ENCODE assay signal across 21 cellular contexts in genomic region chr1:46802081-46802480, GRCh38. TPM values are rescaled to one million over a fixed set of nuclear protein-coding genes. Genes with fewer than 3 reads are reported as not detected.
DNase-seq lines count a peak whose midpoint lies in the region; ATAC-seq and TF ChIP-seq lines count a peak whose summit lies in the region.
"Had no signal": no experiment of that assay in that cellular context is flagged by ENCODE, and none has a peak within 500 bp of the region (broad histone marks: within the 10 kb centered on the region; RNA-seq: fewer than 3 reads in every experiment).

No MANE protein-coding gene starts in this region.

- no peaks in the 10 kb centered on the region for H3K79me2 ChIP-seq in mammary epithelial cell (ENCODE audit: insufficient read depth, low read length)

- H3K27me3 Mint-ChIP-seq in MCF 10A (ENCODE audit: insufficient read depth, unreplicated experiment) (no peaks in the 10 kb centered on the region), type B pancreatic cell (no peaks in the 10 kb centered on the region)

- dilution Hi-C loops in mammary epithelial cell (cut with HindIII; ENCODE audit: low sequenced_read_pairs) = no loop called here

- H3K9ac ChIP-seq in mammary epithelial cell (ENCODE audit: insufficient read depth, low read length) = no peak overlapping the region
- H3K9ac ChIP-seq: GM23248 had no signal

- in situ Hi-C loops in mammary epithelial cell (cut with MboI; ENCODE audit: low sequenced_read_pairs in 2 of 2) = no loop called here

- intact Hi-C loops in MCF 10A (cut with micrococcal nuclease) = no loop called here
- intact Hi-C loops in mammary epithelial cell (cut with micrococcal nuclease) = no loop called here
- intact Hi-C loops in esophagus muscularis mucosa (cut with DNase I) = no loop called here
- intact Hi-C loops in uterus (cut with DNase I; ENCODE audit: low total_unique reads) = no loop called here

- H3K4me1 ChIP-seq in mammary epithelial cell (ENCODE audit: insufficient read depth, low read length) (peaks cover 8% of the 10 kb centered on the region), esophagus muscularis mucosa (peaks cover 19 to 42% (median 25%) of the 10 kb centered on the region in 4 donors), uterus (peaks cover 0 to 4% of the 10 kb centered on the region in 2 donors)
- H3K4me1 ChIP-seq: Peyer's patch had no signal

- no peak overlapping the region for H2AFZ ChIP-seq in mammary epithelial cell (ENCODE audit: low read depth, low read length)
- H2AFZ ChIP-seq: GM23248 had no signal

- POLR2A ChIA-PET in MCF 10A (lab: Yijun Ruan, JAX) = interaction anchor here (0.6 kb wide), 1 partner anchor 503 kb away, joined by 3 read pairs; no protein-coding TSS in a partner anchor

- no peak for ATAC-seq in HG03378 (IDR thresholded peaks at IDR 0.05; ENCODE audit: unreplicated experiment)

- no peaks in the 10 kb centered on the region for H4K20me1 ChIP-seq in mammary epithelial cell (ENCODE audit: insufficient read depth, low read length)

- 50% methylated on average over 1 of the region's 1 CpG for WGBS in mammary epithelial cell (ENCODE audit: low coverage, missing lambda C conversion rate)
- 94% methylated on average over 1 of the region's 1 CpG for WGBS in esophagus muscularis mucosa

- H3K4me2 ChIP-seq in mammary epithelial cell (ENCODE audit: insufficient read depth, low read depth, low read length) = no peak overlapping the region

- peaks cover 4% of the 10 kb centered on the region for H3K36me3 Mint-ChIP-seq in MCF 10A (ENCODE audit: insufficient read depth, unreplicated experiment)
- H3K36me3 Mint-ChIP-seq in type B pancreatic cell = no peaks in the 10 kb centered on the region

- H3K4me3 Mint-ChIP-seq in MCF 10A (ENCODE audit: unreplicated experiment) (peak overlapping the region; percentile 68), type B pancreatic cell (peak overlapping the region; percentile 75)

- no peaks in the 10 kb centered on the region for H3K9me3 Mint-ChIP-seq in MCF 10A (ENCODE audit: unreplicated experiment)
- H3K9me3 Mint-ChIP-seq in type B pancreatic cell = no peaks in the 10 kb centered on the region

- H3K27me3 ChIP-seq in mammary epithelial cell (ENCODE audit: insufficient read depth, low read length) (no peaks in the 10 kb centered on the region), esophagus muscularis mucosa (peaks cover 0 to 6% (median 0%) of the 10 kb centered on the region in 4 donors), uterus (no peaks in the 10 kb centered on the region)
- H3K27me3 ChIP-seq: Peyer's patch had no signal

- H3K4me1 Mint-ChIP-seq in MCF 10A (ENCODE audit: insufficient read depth, unreplicated experiment) (peaks cover 8% of the 10 kb centered on the region), type B pancreatic cell (ENCODE audit: unreplicated experiment) (no peaks in the 10 kb centered on the region)

- TF ChIP-seq EP300 in esophagus muscularis mucosa (IDR thresholded peaks at IDR 0.05) = no peak

- no peak for TF ChIP-seq POLR2A in esophagus muscularis mucosa (IDR thresholded peaks at IDR 0.05; ENCODE audit: low read depth)
- TF ChIP-seq POLR2A in uterus (IDR thresholded peaks at IDR 0.05) = no peak

- CTCF ChIA-PET in MCF 10A (lab: Yijun Ruan, JAX) (interaction anchor here (0.6 to 1.9 kb wide), 2 partner anchors 31 to 54 kb away, joined by 3 to 8 read pairs; no protein-coding TSS in a partner anchor), mammary epithelial cell (lab: Charles Lee; ENCODE audit: low non-redundant PET) (no interaction called here)

- TF ChIP-seq CTCF in MCF 10A (IDR thresholded peaks at IDR 0.05; ENCODE audit: unreplicated experiment) = no peak
- TF ChIP-seq CTCF in mammary epithelial cell (conservative IDR thresholded peaks at IDR 0.05 in 1 of 2, IDR thresholded peaks at IDR 0.05 in 1 of 2; ENCODE audit: extremely low read depth in 1 of 2, insufficient read depth in 1 of 2, low read depth in 1 of 2, low read length in 2 of 2) = no peak
- no peak for TF ChIP-seq CTCF in esophagus muscularis mucosa (IDR thresholded peaks at IDR 0.05)
- TF ChIP-seq CTCF in type B pancreatic cell (conservative IDR thresholded peaks at IDR 0.05) = no peak
- no peak for TF ChIP-seq CTCF in uterus (IDR thresholded peaks at IDR 0.05)

- BruUV-seq in MCF 10A (replicated peaks; lab: Mats Ljungman, UMichigan) = no TSS peak
- no TSS peak for BruUV-seq in mammary epithelial cell (replicated peaks; lab: Mats Ljungman, UMichigan)

- peak overlapping the region; percentile 32 for H3K27ac Mint-ChIP-seq in MCF 10A (ENCODE audit: low read depth, unreplicated experiment)
- H3K27ac Mint-ChIP-seq in type B pancreatic cell = no peak overlapping the region

- H3K27ac ChIP-seq in mammary epithelial cell (ENCODE audit: insufficient read depth, low read depth, low read length) (no peak overlapping the region), esophagus muscularis mucosa (replicated peaks in 1 of 4) (peak overlapping the region in 3 of 4 donors; percentile 15 to 82 (median 71)), uterus (no peak overlapping the region)
- H3K27ac ChIP-seq: GM23248, HL-60, Peyer's patch had no signal

- H3K4me3 ChIP-seq in mammary epithelial cell (replicated peaks in 1 of 3; ENCODE audit: insufficient read depth in 1 of 3, low read depth in 2 of 3, low read length in 3 of 3) (no peak overlapping the region), esophagus muscularis mucosa (peak overlapping the region; percentile 23 to 58 (median 44)), uterus (no peak overlapping the region)
- H3K4me3 ChIP-seq: GM23248 had no signal

- DNase-seq in MCF 10A (ENCODE audit: unreplicated experiment) = no peak
- no peak for DNase-seq in mammary epithelial cell
- no peak for DNase-seq in esophagus muscularis mucosa (ENCODE audit: extremely low spot score)
- peak; percentile 44 for DNase-seq in mucosa of gallbladder (ENCODE audit: low spot score)
- no peak for DNase-seq in type B pancreatic cell (ENCODE audit: extremely low spot score, unreplicated experiment)
- DNase-seq in uterus = no peak
- no peak for DNase-seq in activated naive CD4-positive, alpha-beta T cell treated with anti-CD3 and anti-CD28 coated beads, Interleukin-2, amount 50 U/mL, for 16 hours
- DNase-seq: C1 segment of cervical spinal cord, DMS 273 treated with DMSO at 0.1 percent for 48 hours, GM23248, KG1, NCI-H1092, NCI-H1694 treated with DMSO at 0.1 percent for 48 hours, NCI-H2171 treated with DMSO at 0.1 percent for 48 hours, NCI-H510A, NCI-H82, Peyer's patch, SIG-M5 had no signal

- H3K36me3 ChIP-seq in mammary epithelial cell (ENCODE audit: insufficient read depth, low read length) = no peaks in the 10 kb centered on the region
- no peaks in the 10 kb centered on the region for H3K36me3 ChIP-seq in esophagus muscularis mucosa
- H3K36me3 ChIP-seq in uterus = no peaks in the 10 kb centered on the region
- H3K36me3 ChIP-seq: Peyer's patch had no signal

- no peaks in the 10 kb centered on the region for H3K9me3 ChIP-seq in mammary epithelial cell (replicated peaks; ENCODE audit: insufficient read depth, low read length)
- H3K9me3 ChIP-seq in esophagus muscularis mucosa = no peaks in the 10 kb centered on the region
- H3K9me3 ChIP-seq in uterus = no peaks in the 10 kb centered on the region
- H3K9me3 ChIP-seq: Peyer's patch had no signal

RNA-seq across cellular contexts. Expression of gene CYP4B1, which starts 3.2 kb away (rescaled TPM):
- total RNA-seq in MCF 10A (2022) (5.9 and 10.1 TPM in 2 replicates), mammary epithelial cell (under 1 TPM; 0.17 to 0.52 TPM), esophagus muscularis mucosa (100 to 1,000 TPM in 2 of 4 donors, 10 to 100 TPM in 2; 41.1 to 150 (median 113) TPM), mucosa of gallbladder (6.7 TPM), type B pancreatic cell (ENCODE audit: low replicate concordance) (25.7 and 28.9 TPM in 2 replicates), uterus (10 to 100 TPM in 2 of 4 donors, 1 to 10 TPM in 2; 4.9 to 37.6 (median 10.1) TPM)
- polyA plus RNA-seq in mammary epithelial cell = 0.52 TPM
- polyA minus RNA-seq in mammary epithelial cell = not detected
- total RNA-seq: GM23248, M059J had no signal
- polyA plus RNA-seq: GM23248 had no signal

Comparison
In these comparisons a context has a peak if more than half of its experiments do, and no peak if none do; other contexts are left out.
1. H3K27ac ChIP-seq: peak in esophagus muscularis mucosa (3 of 4); none in mammary epithelial cell (single experiment) and uterus (0 of 2).
2. H3K4me3 ChIP-seq: peak in esophagus muscularis mucosa (4 of 4); none in mammary epithelial cell (0 of 3) and uterus (0 of 2).